11 cellular contexts compared by ENCODE assay signal in the genomic region with DNA sequence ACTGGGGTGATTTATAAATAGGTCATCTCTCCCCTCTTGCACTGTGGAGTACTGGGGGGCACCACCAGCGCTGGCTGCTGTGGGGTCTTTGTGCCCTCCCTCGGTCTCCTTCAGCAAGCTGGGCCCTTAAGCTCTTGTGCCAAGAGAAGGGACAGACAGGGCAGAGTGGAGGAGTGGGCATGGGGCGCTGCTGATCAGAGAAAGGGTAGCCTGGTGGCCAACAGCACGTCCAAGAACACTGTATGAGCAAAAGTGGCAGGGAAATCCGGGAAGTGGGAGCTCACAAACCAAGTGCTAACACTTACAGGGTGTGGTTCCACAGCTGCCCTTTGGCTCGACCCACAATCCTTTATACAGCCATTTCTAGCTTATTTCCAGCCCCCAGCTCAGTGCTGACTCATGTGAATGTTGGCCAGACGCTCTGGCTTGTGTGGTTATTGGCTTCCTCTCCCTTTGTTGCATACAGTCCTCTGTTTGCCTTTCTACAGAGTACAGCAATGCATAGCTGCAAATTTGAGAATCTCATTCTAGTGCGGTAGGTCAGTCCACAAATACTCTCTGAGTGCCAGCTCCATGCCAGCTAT.
DNase-seq lines count a peak whose midpoint lies in the region; ATAC-seq and TF ChIP-seq lines count a peak whose summit lies in the region.
"Had no signal": no experiment of that assay in that cellular context is flagged by ENCODE, and none has a peak within 500 bp of the region (broad histone marks: within the 10 kb centered on the region; RNA-seq: fewer than 3 reads in every experiment).

No MANE protein-coding gene starts in this region.

- ATAC-seq in heart left ventricle: peak; percentile 91 to 99 (median 96)
- no peak for ATAC-seq in CD8-positive, alpha-beta T cell

- intact Hi-C loops in heart left ventricle (cut with DNase I) (no loop called here), stomach (cut with DNase I; ENCODE audit: low total_unique reads) (no loop called here)
- intact Hi-C loops in CD8-positive, alpha-beta T cell (cut with DNase I, micrococcal nuclease): no loop called here

- peaks cover 7% of the 10 kb centered on the region for H3K27me3 Mint-ChIP-seq in CD8-positive, alpha-beta T cell (ENCODE audit: low read depth)

- H3K9me3 ChIP-seq in heart left ventricle: no peaks in the 10 kb centered on the region
- H3K9me3 ChIP-seq in stomach: no peaks in the 10 kb centered on the region
- no peaks in the 10 kb centered on the region for H3K9me3 ChIP-seq in CD8-positive, alpha-beta T cell (ENCODE audit: low read length)
- H3K9me3 ChIP-seq: upper lobe of left lung had no signal

- no peak for TF ChIP-seq POLR2A in heart left ventricle (IDR thresholded peaks at IDR 0.05)
- no peak for TF ChIP-seq POLR2A in stomach (IDR thresholded peaks at IDR 0.05)

- no peaks in the 10 kb centered on the region for H3K36me3 ChIP-seq in heart left ventricle
- H3K36me3 ChIP-seq in stomach: no peaks in the 10 kb centered on the region
- H3K36me3 ChIP-seq in CD8-positive, alpha-beta T cell (ENCODE audit: insufficient read depth, low read length): no peaks in the 10 kb centered on the region
- H3K36me3 ChIP-seq: upper lobe of left lung had no signal

- H3K36me3 Mint-ChIP-seq in CD8-positive, alpha-beta T cell: no peaks in the 10 kb centered on the region
- H3K36me3 Mint-ChIP-seq: activated naive CD8-positive, alpha-beta T cell had no signal

- peaks cover 0 to 20% (median 7%) of the 10 kb centered on the region in 12 donors for H3K4me1 ChIP-seq in heart left ventricle
- peaks cover 8 to 23% (median 20%) of the 10 kb centered on the region in 4 donors for H3K4me1 ChIP-seq in stomach
- no peaks in the 10 kb centered on the region for H3K4me1 ChIP-seq in CD8-positive, alpha-beta T cell (ENCODE audit: insufficient read depth, low read length)

- no peak for TF ChIP-seq EP300 in stomach (IDR thresholded peaks at IDR 0.05)

- H3K4me3 ChIP-seq in heart left ventricle (no peak overlapping the region), stomach (no peak overlapping the region)
- no peak overlapping the region for H3K4me3 ChIP-seq in CD8-positive, alpha-beta T cell (ENCODE audit: low read depth, low read length)
- H3K4me3 ChIP-seq: upper lobe of left lung had no signal

- peak; percentile 66 for DNase-seq in SIG-M5 treated with dmso at 0.1 percent for 504 hours (lab: John Stamatoyannopoulos, UW; ENCODE audit: unreplicated experiment)
- DNase-seq in SIG-M5 (lab: John Stamatoyannopoulos, UW): no peak
- DNase-seq in SW480 (ENCODE audit: low spot score): peak; percentile 73
- peak in 4 of 5 donors; percentile 47 to 62 (median 54) for DNase-seq in heart left ventricle
- DNase-seq in stomach: peak; percentile 67
- no peak for DNase-seq in CD8-positive, alpha-beta T cell
- DNase-seq in NCI-H2227 treated with DMSO at 0.1 percent for 48 hours (lab: John Stamatoyannopoulos, UW): no peak
- no peak for DNase-seq in NCI-H187 treated with DMSO at 0.1 percent for 48 hours (lab: John Stamatoyannopoulos, UW)
- DNase-seq: NCI-H2107 had no signal

- no peaks in the 10 kb centered on the region for H3K4me1 Mint-ChIP-seq in CD8-positive, alpha-beta T cell (ENCODE audit: low read depth)

- no peak for TF ChIP-seq CTCF in heart left ventricle (IDR thresholded peaks at IDR 0.05)
- TF ChIP-seq CTCF in stomach (IDR thresholded peaks at IDR 0.05): no peak
- no peak for TF ChIP-seq CTCF in CD8-positive, alpha-beta T cell (IDR thresholded peaks at IDR 0.05)

- POLR2A ChIA-PET in CD8-positive, alpha-beta T cell (lab: Charles Lee): no interaction called here

- H3K27ac Mint-ChIP-seq in CD8-positive, alpha-beta T cell: no peak overlapping the region
- H3K27ac Mint-ChIP-seq: activated naive CD8-positive, alpha-beta T cell had no signal

- WGBS in heart left ventricle, 4 donors: 58 to 68% (median 60%) methylated on average over 8 of the region's 8 CpGs
- whole genome bisulfite sequencing in stomach, 5 donors: 30 to 46% (median 33%) methylated on average over 7 to 8 of the region's 8 CpGs

- H3K27ac ChIP-seq in heart left ventricle (peak overlapping the region in 2 of 12 donors; percentile 4 to 10), stomach (peak overlapping the region; percentile 54 to 67 (median 60))
- no peak overlapping the region for H3K27ac ChIP-seq in CD8-positive, alpha-beta T cell (ENCODE audit: low read depth, low read length)
- H3K27ac ChIP-seq: upper lobe of left lung had no signal

- H3K27me3 ChIP-seq in heart left ventricle (no peaks in the 10 kb centered on the region), stomach (no peaks in the 10 kb centered on the region)
- no peaks in the 10 kb centered on the region for H3K27me3 ChIP-seq in CD8-positive, alpha-beta T cell (ENCODE audit: insufficient read depth, low read length)
- H3K27me3 ChIP-seq: upper lobe of left lung had no signal

- CTCF ChIA-PET in CD8-positive, alpha-beta T cell (lab: Charles Lee): no interaction called here

- H3K9me3 Mint-ChIP-seq in CD8-positive, alpha-beta T cell: no peaks in the 10 kb centered on the region

- H3K4me3 Mint-ChIP-seq in CD8-positive, alpha-beta T cell: no peak overlapping the region
- H3K4me3 Mint-ChIP-seq: activated naive CD8-positive, alpha-beta T cell had no signal

Comparison
In these comparisons a context has a peak if more than half of its experiments do, and no peak if none do; other contexts are left out.
1. DNase-seq: peak in SIG-M5 treated with dmso at 0.1 percent for 504 hours (single experiment), SW480 (single experiment), heart left ventricle (4 of 5) and stomach (single experiment); none in SIG-M5 (single experiment), CD8-positive, alpha-beta T cell (0 of 7), NCI-H2227 treated with DMSO at 0.1 percent for 48 hours (single experiment) and NCI-H187 treated with DMSO at 0.1 percent for 48 hours (single experiment).